In genomic region chr5:92945630-92946097, GRCh38 we compare ENCODE assay signal across 10 cellular contexts.
A peak's percentile ranks its signal among the peaks of the same experiment; 100 is the strongest.
DNase-seq lines count a peak whose midpoint lies in the region; ATAC-seq, FAIRE-seq and TF ChIP-seq lines count a peak whose summit lies in the region.
"Had no signal": no experiment of that assay in that cellular context is flagged by ENCODE, and none has a peak within 500 bp of the region (broad histone marks: within the 10 kb centered on the region; RNA-seq: fewer than 3 reads in every experiment).

No MANE protein-coding gene starts in this region.

- H3K4me3 Mint-ChIP-seq in HFFc6, result peak overlapping the region; percentile 69
- H3K4me3 Mint-ChIP-seq in activated CD4-positive, alpha-beta T cell treated with anti-CD3 and anti-CD28 coated beads, Interleukin-2, amount 10 ng/mL, durations not matched to agents 7 days and 5 days, result no peak overlapping the region
- H3K4me3 Mint-ChIP-seq: B cell had no signal

- H3K27ac ChIP-seq in A549, result peak overlapping the region; percentile 75 to 83
- H3K27ac ChIP-seq: neutrophil had no signal

- peak overlapping the region; percentile 66 for H3K27ac Mint-ChIP-seq in HFFc6
- no peak overlapping the region for H3K27ac Mint-ChIP-seq in activated CD4-positive, alpha-beta T cell treated with anti-CD3 and anti-CD28 coated beads, Interleukin-2, amount 10 ng/mL, durations not matched to agents 7 days and 5 days
- H3K27ac Mint-ChIP-seq: B cell had no signal

- CTCF ChIA-PET in A549 (lab: Yijun Ruan, JAX), result no interaction called here
- CTCF ChIA-PET in activated CD4-positive, alpha-beta T cell treated with anti-CD3 and anti-CD28 coated beads, Interleukin-2, amount 10 ng/mL, durations not matched to agents 7 days and 5 days (lab: Charles Lee), result no interaction called here

- peaks cover 24% of the 10 kb centered on the region; the same call in 2 of the 3 replicates for H3K9me3 ChIP-seq in A549
- H3K9me3 ChIP-seq: neutrophil had no signal

- peaks cover 24% of the 10 kb centered on the region for H3K4me1 ChIP-seq in A549

- H3K27me3 ChIP-seq in kidney epithelial cell (ENCODE audit: control insufficient read depth, insufficient read depth, low read length), result no peaks in the 10 kb centered on the region
- H3K27me3 ChIP-seq: neutrophil had no signal

- H3K27me3 Mint-ChIP-seq in HFFc6 (ENCODE audit: insufficient read depth), result no peaks in the 10 kb centered on the region
- H3K27me3 Mint-ChIP-seq in activated CD4-positive, alpha-beta T cell treated with anti-CD3 and anti-CD28 coated beads, Interleukin-2, amount 10 ng/mL, durations not matched to agents 7 days and 5 days, result no peaks in the 10 kb centered on the region
- H3K27me3 Mint-ChIP-seq: B cell had no signal

- H3K4me1 Mint-ChIP-seq in HFFc6 (ENCODE audit: low read depth), result peaks cover 18% of the 10 kb centered on the region
- no peaks in the 10 kb centered on the region for H3K4me1 Mint-ChIP-seq in activated CD4-positive, alpha-beta T cell treated with anti-CD3 and anti-CD28 coated beads, Interleukin-2, amount 10 ng/mL, durations not matched to agents 7 days and 5 days
- H3K4me1 Mint-ChIP-seq: B cell had no signal

- no peaks in the 10 kb centered on the region; the same call in 1 of the 2 replicates for H3K36me3 Mint-ChIP-seq in HFFc6 (ENCODE audit: low read depth)
- no peaks in the 10 kb centered on the region for H3K36me3 Mint-ChIP-seq in activated CD4-positive, alpha-beta T cell treated with anti-CD3 and anti-CD28 coated beads, Interleukin-2, amount 10 ng/mL, durations not matched to agents 7 days and 5 days (ENCODE audit: low read depth)

- intact Hi-C loops in Right ventricle myocardium inferior (cut with DNase I), result no loop called here

- H3K9me3 Mint-ChIP-seq in HFFc6, result peaks cover 16% of the 10 kb centered on the region
- no peaks in the 10 kb centered on the region for H3K9me3 Mint-ChIP-seq in activated CD4-positive, alpha-beta T cell treated with anti-CD3 and anti-CD28 coated beads, Interleukin-2, amount 10 ng/mL, durations not matched to agents 7 days and 5 days

- peak; percentile 95 for ATAC-seq in A549
- no peak for ATAC-seq in GM21390 (IDR thresholded peaks at IDR 0.05; ENCODE audit: unreplicated experiment)
- no peak for ATAC-seq in Right ventricle myocardium inferior

- POLR2A ChIA-PET in A549 (lab: Yijun Ruan, JAX), result no interaction called here
- POLR2A ChIA-PET in activated CD4-positive, alpha-beta T cell treated with anti-CD3 and anti-CD28 coated beads, Interleukin-2, amount 10 ng/mL, durations not matched to agents 7 days and 5 days (lab: Charles Lee), result no interaction called here

- H3K4me2 ChIP-seq in A549, result peak overlapping the region; percentile 60

- no peak for TF ChIP-seq POLR2A in A549 (IDR thresholded peaks at IDR 0.05; ENCODE audit: low read length)

- no peak for TF ChIP-seq CTCF in A549 (IDR thresholded peaks at IDR 0.05)
- TF ChIP-seq CTCF in HFFc6 (IDR thresholded peaks at IDR 0.05), result no peak
- no peak for TF ChIP-seq CTCF in kidney epithelial cell (IDR thresholded peaks at IDR 0.05; ENCODE audit: insufficient read depth, low read length, poor library complexity, severe bottlenecking)

- no peak for TF ChIP-seq RAD21 in A549 (conservative IDR thresholded peaks at IDR 0.05 in 1 of 2, IDR thresholded peaks at IDR 0.05 in 1 of 2)

- H3K4me3 ChIP-seq in A549 (no peak overlapping the region), kidney epithelial cell (ENCODE audit: low read depth, low read length) (no peak overlapping the region)

- peak; percentile 19 to 87 for DNase-seq in A549 (ENCODE audit: low read depth in 1 of 2, low spot score in 1 of 2)
- no peak for DNase-seq in HFFc6
- DNase-seq in SW480 (ENCODE audit: low spot score), result peak; percentile 5
- DNase-seq in kidney epithelial cell (ENCODE audit: low read depth), result peak; percentile 14
- DNase-seq in activated CD4-positive, alpha-beta T cell treated with anti-CD3 and anti-CD28 coated beads, Interleukin-2, amount 10 ng/mL, durations not matched to agents 7 days and 5 days, result no peak
- DNase-seq in NOMO-1 treated with dmso at 0.1 percent for 144 hours (lab: John Stamatoyannopoulos, UW; ENCODE audit: unreplicated experiment), result no peak
- DNase-seq in Right ventricle myocardium inferior (ENCODE audit: missing footprints), result no peak

- no peak; a peak in 1 of 5 replicates for TF ChIP-seq EP300 in A549 (IDR thresholded peaks at IDR 0.05)

- peak; percentile 23 for FAIRE-seq in A549 (lab: Jason Lieb, UNC)

- H3K36me3 ChIP-seq in kidney epithelial cell (ENCODE audit: control insufficient read depth, insufficient read depth, low read length), result no peaks in the 10 kb centered on the region
- H3K36me3 ChIP-seq: neutrophil had no signal

TF ChIP-seq in A549, 52 proteins besides CTCF, POLR2A, EP300 and RAD21:
- TF ChIP-seq CHD2 (IDR thresholded peaks at IDR 0.05; ENCODE audit: low read length, partially characterized antibody), result no peak
- TF ChIP-seq JUN (IDR thresholded peaks at IDR 0.05), result peak in 1 of 2 experiments; percentile 14; a peak in 2 of 5 replicates
- peak; percentile 62; the same call in 1 of the 2 replicates for TF ChIP-seq GATA3 (IDR thresholded peaks at IDR 0.05; ENCODE audit: borderline replicate concordance)
TF ChIP-seq in A549: peak in this region for 2.

Comparison
In these comparisons a context has a peak if more than half of its experiments do, and no peak if none do; other contexts are left out.
1. ATAC-seq: peak in A549 (2 of 2); none in GM21390 (single experiment) and Right ventricle myocardium inferior (single experiment).
2. DNase-seq: peak in A549 (2 of 2), SW480 (single experiment) and kidney epithelial cell (single experiment); none in HFFc6 (single experiment), activated CD4-positive, alpha-beta T cell treated with anti-CD3 and anti-CD28 coated beads, Interleukin-2, amount 10 ng/mL, durations not matched to agents 7 days and 5 days (single experiment), NOMO-1 treated with dmso at 0.1 percent for 144 hours (single experiment) and Right ventricle myocardium inferior (single experiment).